6 cellular contexts compared by ENCODE assay signal in genomic region chr16:23508589-23509440, GRCh38. TPM values are rescaled to one million over a fixed set of nuclear protein-coding genes. Genes with fewer than 3 reads are reported as not detected.
DNase-seq lines count a peak whose midpoint lies in the region; ATAC-seq and TF ChIP-seq lines count a peak whose summit lies in the region.

No MANE protein-coding gene starts in this region.

- no peak for TF ChIP-seq CTCF in colonic mucosa (IDR thresholded peaks at IDR 0.05)

- peak overlapping the region; percentile 70 for H4K12ac ChIP-seq in trophoblast cell (ENCODE audit: low read depth, low read length)

- H3K4me3 ChIP-seq in colonic mucosa = peak overlapping the region; percentile 77
- peak overlapping the region; percentile 55 for H3K4me3 ChIP-seq in trophoblast cell (ENCODE audit: low read depth, low read length)

- H3K23ac ChIP-seq in trophoblast cell (ENCODE audit: low read length) = no peak overlapping the region

- intact Hi-C loops in colonic mucosa (cut with DNase I) = no loop called here

- no peak overlapping the region for H2AK5ac ChIP-seq in trophoblast cell (ENCODE audit: low read length)

- H3K27me3 ChIP-seq in colonic mucosa = no peaks in the 10 kb centered on the region
- H3K27me3 ChIP-seq in trophoblast cell (ENCODE audit: insufficient read depth, low read length) = no peaks in the 10 kb centered on the region

- DNase-seq in activated T-cell treated with anti-CD3 and anti-CD28 coated beads, Interleukin-2, amount 50 U/mL, for 1 hour = peak; percentile 21
- no peak for DNase-seq in activated T-cell treated with anti-CD3 and anti-CD28 coated beads, Interleukin-2, amount 50 U/mL, for 48 hours
- peak; percentile 58 for DNase-seq in colonic mucosa
- DNase-seq in trophoblast cell = peak in 1 of 2 donors; percentile 30
- no peak for DNase-seq in CD1c-positive myeloid dendritic cell (ENCODE audit: extremely low spot score)

- peaks cover 8% of the 10 kb centered on the region for H3K79me1 ChIP-seq in trophoblast cell (ENCODE audit: low read length)

- H3K4me1 ChIP-seq in colonic mucosa (peaks cover 4% of the 10 kb centered on the region), trophoblast cell (ENCODE audit: control insufficient read depth in 1 of 2, insufficient read depth in 2 of 2, low read length in 2 of 2) (peaks cover 16 to 32% of the 10 kb centered on the region in 2 experiments)

- peak overlapping the region; percentile 93 for H3K4ac ChIP-seq in trophoblast cell (ENCODE audit: low read depth, low read length)

- H3K4me2 ChIP-seq in trophoblast cell (ENCODE audit: low read length) = peak overlapping the region; percentile 72

- no peak overlapping the region for H4K91ac ChIP-seq in trophoblast cell (ENCODE audit: low read depth, low read length)

- peak overlapping the region; percentile 74 for H3K18ac ChIP-seq in trophoblast cell (ENCODE audit: low read length)

- WGBS in trophoblast cell (ENCODE audit: extremely low coverage, insufficient coverage, insufficient read length) = no CpG with 5 or more reads among the region's 28 CpGs

- H2AFZ ChIP-seq in trophoblast cell (ENCODE audit: insufficient read depth, low read length, poor library complexity) = no peak overlapping the region

- no peak for ATAC-seq in HG02885 (IDR thresholded peaks at IDR 0.05; ENCODE audit: poor library complexity, unreplicated experiment)

- peak overlapping the region; percentile 17 for H3K14ac ChIP-seq in trophoblast cell (ENCODE audit: low read length)

- H2BK120ac ChIP-seq in trophoblast cell (ENCODE audit: insufficient read depth, low read length, poor library complexity) = no peak overlapping the region

- H3K79me2 ChIP-seq in trophoblast cell (ENCODE audit: control insufficient read depth, insufficient read depth, low read length, poor library complexity) = peaks cover 16% of the 10 kb centered on the region

- H3K27ac ChIP-seq in colonic mucosa (no peak overlapping the region), trophoblast cell (ENCODE audit: low read depth, low read length) (no peak overlapping the region)

- H2BK5ac ChIP-seq in trophoblast cell (ENCODE audit: low read depth, low read length, poor library complexity) = no peak overlapping the region

- no peak overlapping the region for H2BK12ac ChIP-seq in trophoblast cell (ENCODE audit: low read length)

- H3K36me3 ChIP-seq in colonic mucosa = no peaks in the 10 kb centered on the region
- H3K36me3 ChIP-seq in trophoblast cell (ENCODE audit: control insufficient read depth in 1 of 2, insufficient read depth in 2 of 2, low read length in 2 of 2) = no peaks in the 10 kb centered on the region

- H4K8ac ChIP-seq in trophoblast cell (ENCODE audit: low read depth, low read length) = peak overlapping the region; percentile 7

- H3K9me3 ChIP-seq in colonic mucosa (no peaks in the 10 kb centered on the region), trophoblast cell (ENCODE audit: insufficient read depth, low read depth, low read length) (no peaks in the 10 kb centered on the region)

- peak overlapping the region; percentile 12 to 87 for H3K9ac ChIP-seq in colonic mucosa (ENCODE audit: low read depth in 2 of 2, low read length in 2 of 2)
- H3K9ac ChIP-seq in trophoblast cell (ENCODE audit: low read length) = no peak overlapping the region

RNA-seq across cellular contexts. Expression of gene GGA2, which starts 1.5 kb away (rescaled TPM):
- total RNA-seq in colonic mucosa = 10 to 100 TPM; 45.3 to 48.0 TPM
- polyA plus RNA-seq in trophoblast cell (2013) = 29.3 and 31.7 TPM in 2 replicates

RNA-seq across cellular contexts. Expression of gene EARS2, which starts 48.3 kb away (rescaled TPM):
- 10 to 100 TPM; 12.3 to 28.7 TPM for total RNA-seq in colonic mucosa
- 8.0 and 9.3 TPM in 2 replicates for polyA plus RNA-seq in trophoblast cell (2013)

RNA-seq across cellular contexts. Expression of gene UBFD1, which starts 48.7 kb away (rescaled TPM):
- total RNA-seq in colonic mucosa = 10 to 100 TPM; 32.4 to 62.4 TPM
- 42.7 and 45.0 TPM in 2 replicates for polyA plus RNA-seq in trophoblast cell (2013)

RNA-seq across cellular contexts. Expression of gene COG7, which starts 55.8 kb away (rescaled TPM):
- total RNA-seq in colonic mucosa = 10 to 100 TPM; 31.4 to 40.0 TPM
- 9.1 and 9.6 TPM in 2 replicates for polyA plus RNA-seq in trophoblast cell (2013)

Comparison
In these comparisons a context has a peak if more than half of its experiments do, and no peak if none do; other contexts are left out.
1. DNase-seq: peak in activated T-cell treated with anti-CD3 and anti-CD28 coated beads, Interleukin-2, amount 50 U/mL, for 1 hour (single experiment) and colonic mucosa (single experiment); none in activated T-cell treated with anti-CD3 and anti-CD28 coated beads, Interleukin-2, amount 50 U/mL, for 48 hours (0 of 2) and CD1c-positive myeloid dendritic cell (single experiment).